11 cellular contexts compared by ENCODE assay signal in the genomic region with DNA sequence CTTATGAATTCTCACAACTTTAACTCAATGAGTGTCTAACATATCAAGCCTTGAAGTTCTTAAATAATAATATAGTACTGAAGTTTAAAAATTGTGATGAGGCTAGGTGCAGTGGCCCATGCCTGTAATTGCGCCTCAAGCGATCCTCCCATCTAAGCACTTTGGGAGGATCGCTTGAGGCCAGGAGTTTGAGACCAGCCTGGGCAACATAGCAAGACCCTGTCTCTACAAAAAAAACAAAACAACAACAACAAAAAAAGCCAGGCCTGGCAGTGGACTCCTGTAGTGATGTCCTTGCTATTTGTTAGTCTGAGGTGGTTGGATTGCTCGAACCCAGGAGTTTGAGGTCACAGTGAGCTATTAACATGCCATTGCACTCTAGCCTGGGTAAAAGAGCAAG.
"Had no signal": no experiment of that assay in that cellular context is flagged by ENCODE, and none has a peak within 500 bp of the region (broad histone marks: within the 10 kb centered on the region; RNA-seq: fewer than 3 reads in every experiment).

No MANE protein-coding gene starts in this region.

- H3K4me3 ChIP-seq: GM23248, GM23338, HAP-1 had no signal

- H3K4me2 ChIP-seq: GM23338 had no signal

- FAIRE-seq: H1, H54 had no signal

- H3K9ac ChIP-seq: GM23248 had no signal

- H3K4me1 ChIP-seq: HAP-1 had no signal

- H2AFZ ChIP-seq: GM23248, GM23338 had no signal

- H3K9me3 ChIP-seq: HAP-1 had no signal

- H3K27ac ChIP-seq: GM23248 had no signal

- ATAC-seq: GM23338, HCT116 had no signal

- DNase-seq: GM23248, GOT3, H7, H9, HCEC 1CT, HFFc6 had no signal
